ENCODE assay signal across 8 cellular contexts in genomic region chr1:27773732-27774445, GRCh38. TPM values are rescaled to one million over a fixed set of nuclear protein-coding genes. Genes with fewer than 3 reads are reported as not detected.
DNase-seq lines count a peak whose midpoint lies in the region; ATAC-seq and TF ChIP-seq lines count a peak whose summit lies in the region.

No MANE protein-coding gene starts in this region.

- H3K4me1 Mint-ChIP-seq in CD8-positive, alpha-beta T cell (ENCODE audit: low read depth), result peaks cover 37% of the 10 kb centered on the region

- peak overlapping the region in 1 of 2 experiments; percentile 78 for H3K4ac ChIP-seq in mesenchymal stem cell (ENCODE audit: low read depth in 1 of 2, low read length in 2 of 2)

- CTCF ChIA-PET in CD8-positive, alpha-beta T cell (lab: Charles Lee), result interaction anchor here (0.6 to 1.2 kb wide), 2 partner anchors 54 to 104 kb away, joined by 3 to 5 read pairs; no protein-coding TSS in a partner anchor

- H3K9me3 Mint-ChIP-seq in CD8-positive, alpha-beta T cell, result no peaks in the 10 kb centered on the region

- peaks cover 16% of the 10 kb centered on the region for H3K4me1 ChIP-seq in CD8-positive, alpha-beta T cell (ENCODE audit: insufficient read depth, low read length)
- H3K4me1 ChIP-seq in GM23248 (ENCODE audit: insufficient read depth), result peaks cover 22% of the 10 kb centered on the region
- H3K4me1 ChIP-seq in mesenchymal stem cell (ENCODE audit: control insufficient read depth, insufficient read depth, low read depth, low read length), result peaks cover 3% of the 10 kb centered on the region
- peaks cover 0 to 5% of the 10 kb centered on the region in 2 donors for H3K4me1 ChIP-seq in aorta (ENCODE audit: control insufficient read depth in 1 of 2, insufficient read depth in 2 of 2, low read length in 2 of 2)

- peaks cover 58% of the 10 kb centered on the region for H3K79me2 ChIP-seq in GM23248 (ENCODE audit: insufficient read depth)

- no peak for ATAC-seq in CD8-positive, alpha-beta T cell
- ATAC-seq in aorta (ENCODE audit: low FRiP score) (peak; percentile 20), GM18517 (IDR thresholded peaks at IDR 0.05; ENCODE audit: unreplicated experiment) (no peak), GM21381 (IDR thresholded peaks at IDR 0.05; ENCODE audit: unreplicated experiment) (no peak)

- no peaks in the 10 kb centered on the region for H3K27me3 ChIP-seq in CD8-positive, alpha-beta T cell (ENCODE audit: insufficient read depth, low read length)
- H3K27me3 ChIP-seq in GM23248 (replicated peaks; ENCODE audit: insufficient read depth), result no peaks in the 10 kb centered on the region
- H3K27me3 ChIP-seq in mesenchymal stem cell (ENCODE audit: control insufficient read depth in 1 of 2, insufficient read depth in 1 of 2, low read length in 2 of 2), result no peaks in the 10 kb centered on the region
- H3K27me3 ChIP-seq in aorta (ENCODE audit: control insufficient read depth in 1 of 2, insufficient read depth in 2 of 2, low read length in 1 of 2), result no peaks in the 10 kb centered on the region

- H3K27ac ChIP-seq in CD8-positive, alpha-beta T cell (ENCODE audit: low read depth, low read length), result peak overlapping the region; percentile 76
- peak overlapping the region; percentile 62 for H3K27ac ChIP-seq in GM23248
- peak overlapping the region; percentile 29 for H3K27ac ChIP-seq in mesenchymal stem cell (ENCODE audit: low read length, poor library complexity, severe bottlenecking)
- H3K27ac ChIP-seq in aorta (ENCODE audit: low read depth in 1 of 2, low read length in 2 of 2), result peak overlapping the region; percentile 34 to 79

- H3K23ac ChIP-seq in mesenchymal stem cell (ENCODE audit: low read length in 2 of 2), result peak overlapping the region in 1 of 2 experiments; percentile 42

- H3K4me2 ChIP-seq in GM23248 (ENCODE audit: unreplicated experiment), result peak overlapping the region; percentile 95
- H3K4me2 ChIP-seq in mesenchymal stem cell (ENCODE audit: low read length, poor library complexity, severe bottlenecking), result peak overlapping the region; percentile 94

- peak overlapping the region; percentile 86 for H3K9ac ChIP-seq in GM23248
- peak overlapping the region; percentile 97 for H3K9ac ChIP-seq in mesenchymal stem cell (ENCODE audit: low read length)

- H3K9me3 ChIP-seq in CD8-positive, alpha-beta T cell (ENCODE audit: low read length), result no peaks in the 10 kb centered on the region
- no peaks in the 10 kb centered on the region for H3K9me3 ChIP-seq in GM23248 (ENCODE audit: low read depth)
- H3K9me3 ChIP-seq in mesenchymal stem cell (ENCODE audit: control insufficient read depth, low read length), result no peaks in the 10 kb centered on the region
- H3K9me3 ChIP-seq in aorta (ENCODE audit: control insufficient read depth, low read length), result no peaks in the 10 kb centered on the region

- intact Hi-C loops in CD8-positive, alpha-beta T cell (cut with DNase I, micrococcal nuclease), result loop anchor here (1.0 to 5.0 kb wide), 8 partner anchors 49 to 963 kb away; partner anchors contain the start of genes FAM76A (in 2 of the 2), IFI6 (in 2 of the 2), PPP1R8 (in 2 of the 2) and EYA3 (in 1 of the 2)
- intact Hi-C loops in aorta (cut with DNase I), result loop anchor here (2.0 to 5.0 kb wide), 3 partner anchors 49 to 102 kb away; partner anchors contain the start of genes FAM76A (in 2 of the 2) and IFI6 (in 2 of the 2)

- H3K4me3 Mint-ChIP-seq in CD8-positive, alpha-beta T cell, result peak overlapping the region; percentile 91

- H4K20me1 ChIP-seq in GM23248 (ENCODE audit: insufficient read depth), result no peaks in the 10 kb centered on the region

- peak overlapping the region; percentile 80 for H2BK15ac ChIP-seq in mesenchymal stem cell (ENCODE audit: low read depth, poor library complexity, severe bottlenecking)

- peak overlapping the region; percentile 94 for H3K4me3 ChIP-seq in CD8-positive, alpha-beta T cell (ENCODE audit: low read depth, low read length)
- peak overlapping the region; percentile 85 for H3K4me3 ChIP-seq in GM23248
- peak overlapping the region; percentile 90 to 97 for H3K4me3 ChIP-seq in mesenchymal stem cell (ENCODE audit: insufficient read depth in 1 of 2, low read depth in 1 of 2, low read length in 2 of 2)
- H3K4me3 ChIP-seq in aorta (ENCODE audit: low read length in 2 of 2), result peak overlapping the region; percentile 67 to 77

- no peak for TF ChIP-seq CTCF in CD8-positive, alpha-beta T cell (IDR thresholded peaks at IDR 0.05)

- H3K36me3 ChIP-seq in CD8-positive, alpha-beta T cell (ENCODE audit: insufficient read depth, low read length), result no peaks in the 10 kb centered on the region
- H3K36me3 ChIP-seq in GM23248 (ENCODE audit: low read depth) (no peaks in the 10 kb centered on the region; the same call in 1 of the 2 replicates), mesenchymal stem cell (ENCODE audit: control insufficient read depth in 1 of 2, insufficient read depth in 2 of 2, low read depth in 1 of 2, low read length in 2 of 2) (peaks cover 0 to 18% of the 10 kb centered on the region in 2 experiments), aorta (ENCODE audit: control insufficient read depth in 1 of 2, insufficient read depth in 2 of 2, low read length in 1 of 2) (no peaks in the 10 kb centered on the region)

- peak overlapping the region in 1 of 2 experiments; percentile 81 for H3K18ac ChIP-seq in mesenchymal stem cell (ENCODE audit: low read depth in 1 of 2, low read length in 2 of 2)

- POLR2A ChIA-PET in CD8-positive, alpha-beta T cell (lab: Charles Lee), result interaction anchor here (0.6 to 1.7 kb wide), 10 partner anchors 8 to 1408 kb away, joined by 3 to 14 read pairs (median 3); partner anchors contain the start of genes FAM76A, IFI6, PPP1R8 and SRSF4

- H2BK5ac ChIP-seq in mesenchymal stem cell (ENCODE audit: low read depth, low read length, poor library complexity, severe bottlenecking), result no peak overlapping the region

- peaks cover 16% of the 10 kb centered on the region for H3K79me1 ChIP-seq in mesenchymal stem cell (replicated peaks; ENCODE audit: low read length, poor library complexity, severe bottlenecking)

- H4K91ac ChIP-seq in mesenchymal stem cell (ENCODE audit: low read length), result peak overlapping the region; percentile 14

- peak in 2 of 7 experiments; percentile 2 to 30 for DNase-seq in CD8-positive, alpha-beta T cell
- DNase-seq in GM23248, result peak; percentile 60
- DNase-seq in RPMI8226, result peak; percentile 49
- DNase-seq in dermis blood vessel endothelial cell, result peak; percentile 77
- peak; percentile 56 for DNase-seq in mesenchymal stem cell
- no peak for DNase-seq in aorta

- H2AFZ ChIP-seq in GM23248, result peak overlapping the region; percentile 75
- peak overlapping the region; percentile 73 for H2AFZ ChIP-seq in mesenchymal stem cell (ENCODE audit: low read depth, low read length)

- peak overlapping the region; percentile 40 for H4K8ac ChIP-seq in mesenchymal stem cell (ENCODE audit: low read length)

- H3K36me3 Mint-ChIP-seq in CD8-positive, alpha-beta T cell, result peaks cover 10% of the 10 kb centered on the region

- H3F3A ChIP-seq in GM23248 (ENCODE audit: insufficient read depth), result peaks cover 18% of the 10 kb centered on the region

- H3K14ac ChIP-seq in mesenchymal stem cell (ENCODE audit: low read length in 2 of 2), result peak overlapping the region in 1 of 2 experiments; percentile 87

- no peak overlapping the region for H2BK12ac ChIP-seq in mesenchymal stem cell (ENCODE audit: low read length in 2 of 2)

- in situ Hi-C loops in GM23248 (cut with MboI), result no loop called here

- no peak overlapping the region for H2BK120ac ChIP-seq in mesenchymal stem cell (ENCODE audit: low read depth, low read length)

- H3K9me2 ChIP-seq in GM23248 (ENCODE audit: insufficient read depth), result no peaks in the 10 kb centered on the region

- no peak overlapping the region for H2AK5ac ChIP-seq in mesenchymal stem cell (ENCODE audit: low read length, severe bottlenecking)

- no peaks in the 10 kb centered on the region for H3K27me3 Mint-ChIP-seq in CD8-positive, alpha-beta T cell (ENCODE audit: low read depth)

- H3K27ac Mint-ChIP-seq in CD8-positive, alpha-beta T cell, result peak overlapping the region; percentile 97

- 14 to 16% methylated on average over 7 of the region's 7 CpGs for WGBS in GM23248 (ENCODE audit: low coverage in 1 of 2, low lambda C conversion rate in 2 of 2, missing lambda C conversion rate in 2 of 2), 2 experiments
- WGBS in mesenchymal stem cell, result 0% methylated on average over 1 of the region's 7 CpGs
- 10% methylated on average over 7 of the region's 7 CpGs for WGBS in aorta, 2 donors

RNA-seq across cellular contexts. Expression of gene STX12, which starts 0.9 kb away (rescaled TPM):
- 10 to 100 TPM; 21.0 to 26.0 TPM for total RNA-seq in CD8-positive, alpha-beta T cell
- total RNA-seq in GM23248 (2014; rRNA removed; shearing (Covaris generic)), result 86.7 and 97.1 TPM in 2 replicates
- polyA plus RNA-seq in GM23248 (2016; fragmentation: Nextera tagmentation; extraction: Ambion mirVana), result 56.6 and 57.1 TPM in 2 replicates
- total RNA-seq in dermis blood vessel endothelial cell, result 95.2 and 115 TPM in 2 replicates
- polyA plus RNA-seq in mesenchymal stem cell (2013, experiment 1 of 2), result 36.7 TPM
- polyA plus RNA-seq in mesenchymal stem cell (2013, experiment 2 of 2), result 39.6 TPM
- total RNA-seq in aorta, result 10 to 100 TPM; 70.0 to 81.4 TPM
- 10 to 100 TPM; 37.6 to 43.3 TPM for polyA plus RNA-seq in aorta

RNA-seq across cellular contexts. Expression of gene FAM76A, which starts 48.1 kb away (rescaled TPM):
- 10 to 100 TPM; 29.5 to 31.7 TPM for total RNA-seq in CD8-positive, alpha-beta T cell
- total RNA-seq in GM23248 (2014; rRNA removed; shearing (Covaris generic)), result 10.2 and 15.3 TPM in 2 replicates
- 6.2 and 6.9 TPM in 2 replicates for polyA plus RNA-seq in GM23248 (2016; fragmentation: Nextera tagmentation; extraction: Ambion mirVana)
- total RNA-seq in dermis blood vessel endothelial cell, result 9.9 and 13.8 TPM in 2 replicates
- 10.4 TPM for polyA plus RNA-seq in mesenchymal stem cell (2013, experiment 1 of 2)
- 10.1 TPM for polyA plus RNA-seq in mesenchymal stem cell (2013, experiment 2 of 2)
- total RNA-seq in aorta, result 10 to 100 TPM; 14.4 to 18.9 TPM
- 1 to 10 TPM; 5.9 to 8.0 TPM for polyA plus RNA-seq in aorta

RNA-seq across cellular contexts. Expression of gene PPP1R8, which starts 56.7 kb away (rescaled TPM):
- 10 to 100 TPM; 24.9 to 25.3 TPM for total RNA-seq in CD8-positive, alpha-beta T cell
- total RNA-seq in GM23248 (2014; rRNA removed; shearing (Covaris generic)), result 36.4 and 48.3 TPM in 2 replicates
- polyA plus RNA-seq in GM23248 (2016; fragmentation: Nextera tagmentation; extraction: Ambion mirVana), result 7.4 and 7.7 TPM in 2 replicates
- 51.2 and 65.1 TPM in 2 replicates for total RNA-seq in dermis blood vessel endothelial cell
- polyA plus RNA-seq in mesenchymal stem cell (2013, experiment 1 of 2), result 34.6 TPM
- polyA plus RNA-seq in mesenchymal stem cell (2013, experiment 2 of 2), result 34.0 TPM
- 10 to 100 TPM; 28.9 to 29.5 TPM for total RNA-seq in aorta
- polyA plus RNA-seq in aorta, result 10 to 100 TPM; 22.3 to 32.0 TPM

Comparison
In these comparisons a context has a peak if more than half of its experiments do, and no peak if none do; other contexts are left out.
1. DNase-seq: peak in GM23248 (single experiment), RPMI8226 (single experiment), dermis blood vessel endothelial cell (single experiment) and mesenchymal stem cell (single experiment); none in aorta (0 of 2).
2. Peak in every context shown above with its lines, with median percentiles within 50 percentile points of each other: H3K27ac ChIP-seq and H3K4me3 ChIP-seq.